9 cellular contexts compared by ENCODE assay signal in genomic region chr1:110136911-110137310, GRCh38. TPM values are rescaled to one million over a fixed set of nuclear protein-coding genes. Genes with fewer than 3 reads are reported as not detected.
A peak's percentile ranks its signal among the peaks of the same experiment; 100 is the strongest.
DNase-seq lines count a peak whose midpoint lies in the region; ATAC-seq and TF ChIP-seq lines count a peak whose summit lies in the region.
"Had no signal": no experiment of that assay in that cellular context is flagged by ENCODE, and none has a peak within 500 bp of the region (broad histone marks: within the 10 kb centered on the region; RNA-seq: fewer than 3 reads in every experiment).

No MANE protein-coding gene starts in this region.

- ATAC-seq in GM19452 (IDR thresholded peaks at IDR 0.05; ENCODE audit: unreplicated experiment), result no peak
- no peak for ATAC-seq in GM19328 (IDR thresholded peaks at IDR 0.05; ENCODE audit: unreplicated experiment)
- ATAC-seq in GM21576 (IDR thresholded peaks at IDR 0.05; ENCODE audit: unreplicated experiment), result no peak
- ATAC-seq in HG02610 (IDR thresholded peaks at IDR 0.05; ENCODE audit: unreplicated experiment), result no peak

- H3K4me3 ChIP-seq in BE2C (ENCODE audit: low read depth, low read length), result peak overlapping the region; percentile 25
- H3K4me3 ChIP-seq: lung had no signal

- TF ChIP-seq CTCF in BE2C (IDR thresholded peaks at IDR 0.05; ENCODE audit: low read depth, low read length), result no peak

- peaks cover 9% of the 10 kb centered on the region for H3K4me1 ChIP-seq in BE2C

- no peaks in the 10 kb centered on the region for H3K9me3 ChIP-seq in BE2C

- DNase-seq in BE2C (peak; percentile 81), NCI-H1092 (lab: John Stamatoyannopoulos, UW) (peak; percentile 86), SK-N-DZ (ENCODE audit: low spot score) (peak; percentile 73), iPS DF 19.7 (ENCODE audit: low read depth, low spot score) (peak; percentile 45)

- H3K27me3 ChIP-seq in BE2C, result no peaks in the 10 kb centered on the region

- H3K36me3 ChIP-seq in BE2C, result no peaks in the 10 kb centered on the region

RNA-seq across cellular contexts. Expression of gene SLC6A17, which starts 13.4 kb away (rescaled TPM):
- polyA plus RNA-seq in BE2C (2012; ENCODE audit: insufficient read depth, insufficient read length, low read depth), result 15.5 TPM
- polyA plus RNA-seq in SK-N-DZ (2014; cell fraction: cytosol; rRNA removed), result 0.05 TPM in 1 of 2 replicates, not detected in the other
- 0.05 and 0.17 TPM in 2 replicates for polyA plus RNA-seq in SK-N-DZ (2014; cell fraction: nucleus; rRNA removed)

RNA-seq across cellular contexts. Expression of gene UBL4B, which starts 24.7 kb away (rescaled TPM):
- polyA plus RNA-seq in BE2C (2012; ENCODE audit: insufficient read depth, insufficient read length, low read depth), result 0.49 TPM
- 0.08 and 0.23 TPM in 2 replicates for polyA plus RNA-seq in SK-N-DZ (2014; cell fraction: cytosol; rRNA removed)
- 0.09 and 2.0 TPM in 2 replicates for polyA plus RNA-seq in SK-N-DZ (2014; cell fraction: nucleus; rRNA removed)
- polyA plus RNA-seq: lung had no signal
